Comparison of ENCODE assay signal across 19 cellular contexts in genomic region chr22:19218541-19219233, GRCh38. TPM values are rescaled to one million over a fixed set of nuclear protein-coding genes. Genes with fewer than 3 reads are reported as not detected.
DNase-seq lines count a peak whose midpoint lies in the region; ATAC-seq and TF ChIP-seq lines count a peak whose summit lies in the region.
"Had no signal": no experiment of that assay in that cellular context is flagged by ENCODE, and none has a peak within 500 bp of the region (broad histone marks: within the 10 kb centered on the region; RNA-seq: fewer than 3 reads in every experiment).

No MANE protein-coding gene starts in this region.

- DNase-seq in A673 (ENCODE audit: low spot score) (no peak), WERI-Rb-1 (no peak), mesenteric fat pad (ENCODE audit: low spot score) (peak; percentile 60), HEK293T (ENCODE audit: extremely low spot score) (no peak), DMS153 (lab: John Stamatoyannopoulos, UW) (no peak), dermis blood vessel endothelial cell (no peak)
- DNase-seq: activated B cell treated with CpG ODN at 0.5 μM for 24 hours; activated T-cell treated with anti-CD3 and anti-CD28 coated beads, Interleukin-2, amount 50 U/mL, for 4 hours; anterior cingulate cortex; cerebellar nuclear complex; effector CD4-positive, alpha-beta T cell; NCI-H226; sigmoid colon; stimulated activated naive CD4-positive, alpha-beta T cell treated with Interleukin-2 at 50 U/mL for 16 hours had no signal

- H3K36me3 ChIP-seq in A673 (ENCODE audit: insufficient read depth, low read length, poor library complexity, severe bottlenecking) (no peaks in the 10 kb centered on the region), HEK293 (ENCODE audit: control insufficient read depth in 2 of 2, insufficient read depth in 1 of 2, low read length in 2 of 2) (peaks cover 0 to 59% of the 10 kb centered on the region in 2 experiments; a peak in 1 of 3 replicates), WERI-Rb-1 (peaks cover 5% of the 10 kb centered on the region)

- CTCF ChIA-PET in A673 (lab: Charles Lee): no interaction called here
- CTCF ChIA-PET in HEK293 (lab: Yijun Ruan, JAX): interaction anchor here (0.9 to 1.3 kb wide), 2 partner anchors 177 to 411 kb away, joined by 3 to 5 read pairs; no protein-coding TSS in a partner anchor
- CTCF ChIA-PET in HEK293T (lab: Yijun Ruan, JAX): interaction anchor here (1.8 kb wide), 1 partner anchor 39 kb away, joined by 8 read pairs; the partner anchor contains the start of gene SLC25A1

- intact Hi-C loops in A673 (cut with micrococcal nuclease; ENCODE audit: unreplicated experiment): no loop called here

- ATAC-seq in HG03432 (IDR thresholded peaks at IDR 0.05; ENCODE audit: unreplicated experiment): no peak
- ATAC-seq: gastroesophageal sphincter had no signal

- POLR2A ChIA-PET in A673 (lab: Charles Lee; ENCODE audit: low non-redundant PET): no interaction called here
- POLR2A ChIA-PET in HEK293 (lab: Yijun Ruan, JAX): interaction anchor here (1.3 kb wide), 1 partner anchor 40 kb away, joined by 6 read pairs; the partner anchor contains the start of gene SLC25A1
- POLR2A ChIA-PET in HEK293T (lab: Yijun Ruan, JAX): no interaction called here

- TF ChIP-seq CTCF in A673 (conservative IDR thresholded peaks at IDR 0.05; ENCODE audit: low read depth, low read length) (no peak), HEK293 (tag by site-specific recombination; IDR thresholded peaks at IDR 0.05) (no peak), WERI-Rb-1 (IDR thresholded peaks at IDR 0.05; ENCODE audit: low read depth, low read length) (no peak)

- H3K27me3 ChIP-seq in A673 (replicated peaks; ENCODE audit: insufficient read depth, low read depth, low read length, poor library complexity): no peaks in the 10 kb centered on the region
- H3K27me3 ChIP-seq in WERI-Rb-1 (ENCODE audit: insufficient read depth, low read depth, severe bottlenecking): no peaks in the 10 kb centered on the region
- H3K27me3 ChIP-seq: gastroesophageal sphincter, sigmoid colon, SJCRH30, thyroid gland had no signal

- H3K27ac ChIP-seq in A673 (ENCODE audit: low read depth, low read length, poor library complexity, severe bottlenecking): peak overlapping the region; percentile 61
- peak overlapping the region; percentile 35; the same call in 1 of the 2 replicates for H3K27ac ChIP-seq in HEK293 (ENCODE audit: extremely low read depth, low read depth, low read length)
- H3K27ac ChIP-seq in WERI-Rb-1: peak overlapping the region; percentile 14; the same call in 1 of the 2 replicates
- H3K27ac ChIP-seq: gastroesophageal sphincter, sigmoid colon, thyroid gland had no signal

- BruUV-seq in A673 (replicated peaks; lab: Mats Ljungman, UMichigan): no TSS peak

- H3K9me3 ChIP-seq in A673 (ENCODE audit: low read depth, low read length, poor library complexity, severe bottlenecking): no peaks in the 10 kb centered on the region
- H3K9me3 ChIP-seq in HEK293 (ENCODE audit: control insufficient read depth, insufficient read depth, low read depth, low read length): no peaks in the 10 kb centered on the region
- H3K9me3 ChIP-seq in WERI-Rb-1 (ENCODE audit: severe bottlenecking): no peaks in the 10 kb centered on the region
- H3K9me3 ChIP-seq: gastroesophageal sphincter, sigmoid colon, SJCRH30, thyroid gland had no signal

- peaks cover 22% of the 10 kb centered on the region for H3K4me1 ChIP-seq in A673 (ENCODE audit: insufficient read depth, low read length, poor library complexity, severe bottlenecking)
- peaks cover 4% of the 10 kb centered on the region; the same call in 1 of the 2 replicates for H3K4me1 ChIP-seq in HEK293 (ENCODE audit: control insufficient read depth, insufficient read depth, low read length)
- H3K4me1 ChIP-seq: gastroesophageal sphincter, sigmoid colon had no signal

- H3K4me3 ChIP-seq in A673 (ENCODE audit: low read depth, low read length, poor library complexity, severe bottlenecking): no peak overlapping the region
- no peak overlapping the region for H3K4me3 ChIP-seq in HEK293 (ENCODE audit: low read depth, low read length)
- no peak overlapping the region for H3K4me3 ChIP-seq in WERI-Rb-1 (ENCODE audit: low read depth, low read length)
- H3K4me3 ChIP-seq: gastroesophageal sphincter, sigmoid colon, SJCRH30, thyroid gland had no signal

TF ChIP-seq in HEK293, 187 proteins besides CTCF, POLR2A, EP300 and RAD21 (continues in another document):
- TF ChIP-seq, protein P1, sequence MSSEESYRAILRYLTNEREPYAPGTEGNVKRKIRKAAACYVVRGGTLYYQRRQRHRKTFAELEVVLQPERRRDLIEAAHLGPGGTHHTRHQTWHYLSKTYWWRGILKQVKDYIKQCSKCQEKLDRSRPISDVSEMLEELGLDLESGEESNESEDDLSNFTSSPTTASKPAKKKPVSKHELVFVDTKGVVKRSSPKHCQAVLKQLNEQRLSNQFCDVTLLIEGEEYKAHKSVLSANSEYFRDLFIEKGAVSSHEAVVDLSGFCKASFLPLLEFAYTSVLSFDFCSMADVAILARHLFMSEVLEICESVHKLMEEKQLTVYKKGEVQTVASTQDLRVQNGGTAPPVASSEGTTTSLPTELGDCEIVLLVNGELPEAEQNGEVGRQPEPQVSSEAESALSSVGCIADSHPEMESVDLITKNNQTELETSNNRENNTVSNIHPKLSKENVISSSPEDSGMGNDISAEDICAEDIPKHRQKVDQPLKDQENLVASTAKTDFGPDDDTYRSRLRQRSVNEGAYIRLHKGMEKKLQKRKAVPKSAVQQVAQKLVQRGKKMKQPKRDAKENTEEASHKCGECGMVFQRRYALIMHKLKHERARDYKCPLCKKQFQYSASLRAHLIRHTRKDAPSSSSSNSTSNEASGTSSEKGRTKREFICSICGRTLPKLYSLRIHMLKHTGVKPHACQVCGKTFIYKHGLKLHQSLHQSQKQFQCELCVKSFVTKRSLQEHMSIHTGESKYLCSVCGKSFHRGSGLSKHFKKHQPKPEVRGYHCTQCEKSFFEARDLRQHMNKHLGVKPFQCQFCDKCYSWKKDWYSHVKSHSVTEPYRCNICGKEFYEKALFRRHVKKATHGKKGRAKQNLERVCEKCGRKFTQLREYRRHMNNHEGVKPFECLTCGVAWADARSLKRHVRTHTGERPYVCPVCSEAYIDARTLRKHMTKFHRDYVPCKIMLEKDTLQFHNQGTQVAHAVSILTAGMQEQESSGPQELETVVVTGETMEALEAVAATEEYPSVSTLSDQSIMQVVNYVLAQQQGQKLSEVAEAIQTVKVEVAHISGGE (tag by site-specific recombination; conservative IDR thresholded peaks at IDR 0.05; ENCODE audit: low read depth): peak; percentile 87
- TF ChIP-seq, protein P2, sequence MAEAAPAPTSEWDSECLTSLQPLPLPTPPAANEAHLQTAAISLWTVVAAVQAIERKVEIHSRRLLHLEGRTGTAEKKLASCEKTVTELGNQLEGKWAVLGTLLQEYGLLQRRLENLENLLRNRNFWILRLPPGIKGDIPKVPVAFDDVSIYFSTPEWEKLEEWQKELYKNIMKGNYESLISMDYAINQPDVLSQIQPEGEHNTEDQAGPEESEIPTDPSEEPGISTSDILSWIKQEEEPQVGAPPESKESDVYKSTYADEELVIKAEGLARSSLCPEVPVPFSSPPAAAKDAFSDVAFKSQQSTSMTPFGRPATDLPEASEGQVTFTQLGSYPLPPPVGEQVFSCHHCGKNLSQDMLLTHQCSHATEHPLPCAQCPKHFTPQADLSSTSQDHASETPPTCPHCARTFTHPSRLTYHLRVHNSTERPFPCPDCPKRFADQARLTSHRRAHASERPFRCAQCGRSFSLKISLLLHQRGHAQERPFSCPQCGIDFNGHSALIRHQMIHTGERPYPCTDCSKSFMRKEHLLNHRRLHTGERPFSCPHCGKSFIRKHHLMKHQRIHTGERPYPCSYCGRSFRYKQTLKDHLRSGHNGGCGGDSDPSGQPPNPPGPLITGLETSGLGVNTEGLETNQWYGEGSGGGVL (tag by site-specific recombination; IDR thresholded peaks at IDR 0.05): no peak

TF ChIP-seq in HEK293T, 16 proteins besides CTCF, POLR2A, EP300 and RAD21:
- TF ChIP-seq FOXM1 (IDR thresholded peaks at IDR 0.05; ENCODE audit: borderline replicate concordance) (no peak), ZNF384 (IDR thresholded peaks at IDR 0.05) (no peak), ARNT (IDR thresholded peaks at IDR 0.05) (no peak), FOXK2 (IDR thresholded peaks at IDR 0.05) (no peak), SP1 (IDR thresholded peaks at IDR 0.05) (no peak), LEF1 (IDR thresholded peaks at IDR 0.05; ENCODE audit: borderline replicate concordance) (no peak), FOXA1 (IDR thresholded peaks at IDR 0.05) (no peak), L3MBTL2 (conservative IDR thresholded peaks at IDR 0.05) (no peak), NFRKB (IDR thresholded peaks at IDR 0.05) (no peak), TARDBP (IDR thresholded peaks at IDR 0.05) (no peak), HDGF (IDR thresholded peaks at IDR 0.05; ENCODE audit: borderline replicate concordance) (no peak), ELF4 (IDR thresholded peaks at IDR 0.05) (no peak), SUZ12 (IDR thresholded peaks at IDR 0.05) (no peak)
- TF ChIP-seq, protein P3, sequence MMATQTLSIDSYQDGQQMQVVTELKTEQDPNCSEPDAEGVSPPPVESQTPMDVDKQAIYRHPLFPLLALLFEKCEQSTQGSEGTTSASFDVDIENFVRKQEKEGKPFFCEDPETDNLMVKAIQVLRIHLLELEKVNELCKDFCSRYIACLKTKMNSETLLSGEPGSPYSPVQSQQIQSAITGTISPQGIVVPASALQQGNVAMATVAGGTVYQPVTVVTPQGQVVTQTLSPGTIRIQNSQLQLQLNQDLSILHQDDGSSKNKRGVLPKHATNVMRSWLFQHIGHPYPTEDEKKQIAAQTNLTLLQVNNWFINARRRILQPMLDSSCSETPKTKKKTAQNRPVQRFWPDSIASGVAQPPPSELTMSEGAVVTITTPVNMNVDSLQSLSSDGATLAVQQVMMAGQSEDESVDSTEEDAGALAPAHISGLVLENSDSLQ (IDR thresholded peaks at IDR 0.05): no peak
TF ChIP-seq in HEK293T: peak in this region for 0.

RNA-seq across cellular contexts. Expression of gene SLC25A1, which starts 40.2 kb away (rescaled TPM):
- total RNA-seq in A673 (2021) (91.0 and 115 TPM in 2 replicates), mesenteric fat pad (171 TPM), dermis blood vessel endothelial cell (87.3 and 175 TPM in 2 replicates)
